Comparison of ENCODE assay signal across 9 cellular contexts in genomic region chr14:103111297-103111981, GRCh38. TPM values are rescaled to one million over a fixed set of nuclear protein-coding genes. Genes with fewer than 3 reads are reported as not detected.
DNase-seq lines count a peak whose midpoint lies in the region; ATAC-seq and TF ChIP-seq lines count a peak whose summit lies in the region.
"Had no signal": no experiment of that assay in that cellular context is flagged by ENCODE, and none has a peak within 500 bp of the region (broad histone marks: within the 10 kb centered on the region; RNA-seq: fewer than 3 reads in every experiment).

No MANE protein-coding gene starts in this region.

- no peaks in the 10 kb centered on the region for H3K27me3 ChIP-seq in SK-N-SH (ENCODE audit: insufficient read depth)
- H3K27me3 ChIP-seq: SJSA1 had no signal

- no peaks in the 10 kb centered on the region for H3K79me2 ChIP-seq in SK-N-SH (ENCODE audit: insufficient read depth)

- TF ChIP-seq CTCF in SK-N-SH (IDR thresholded peaks at IDR 0.05) (no peak), type B pancreatic cell (conservative IDR thresholded peaks at IDR 0.05) (no peak)

- no peaks in the 10 kb centered on the region for H3K9me2 ChIP-seq in SK-N-SH

- peak overlapping the region; percentile 35 for H3K27ac Mint-ChIP-seq in memory B cell
- peak overlapping the region; percentile 76 for H3K27ac Mint-ChIP-seq in type B pancreatic cell

- POLR2A ChIA-PET in SK-N-SH (lab: Yijun Ruan, JAX): no interaction called here

- 67% methylated on average over 2 of the region's 5 CpGs for WGBS in SK-N-SH (ENCODE audit: low lambda C conversion rate)

- H3K4me3 Mint-ChIP-seq in memory B cell (no peak overlapping the region), type B pancreatic cell (no peak overlapping the region)

- peaks cover 7% of the 10 kb centered on the region for H3F3A ChIP-seq in SK-N-SH (replicated peaks; ENCODE audit: insufficient read depth)

- no peak for TF ChIP-seq RAD21 in SK-N-SH (IDR thresholded peaks at IDR 0.05; ENCODE audit: low read length)

- H4K20me1 ChIP-seq in SK-N-SH (ENCODE audit: insufficient read depth): no peaks in the 10 kb centered on the region

- no peak overlapping the region for H3K9ac ChIP-seq in SK-N-SH

- H3K36me3 ChIP-seq in SK-N-SH (replicated peaks in 1 of 2; ENCODE audit: control insufficient read depth in 1 of 2, insufficient read depth in 2 of 2, low read length in 1 of 2): no peaks in the 10 kb centered on the region
- H3K36me3 ChIP-seq: SJSA1 had no signal

- peaks cover 5% of the 10 kb centered on the region for H3K27me3 Mint-ChIP-seq in memory B cell
- H3K27me3 Mint-ChIP-seq in type B pancreatic cell: no peaks in the 10 kb centered on the region

- no peak overlapping the region for H3K4me3 ChIP-seq in SK-N-SH (ENCODE audit: low read depth in 2 of 2, low read length in 1 of 2)
- H3K4me3 ChIP-seq: SJSA1 had no signal

- ATAC-seq in HG02870 (IDR thresholded peaks at IDR 0.05; ENCODE audit: unreplicated experiment): peak; percentile 15
- peak; percentile 50 for ATAC-seq in memory B cell (ENCODE audit: low read depth)
- no peak for ATAC-seq in HG02571 (IDR thresholded peaks at IDR 0.05; ENCODE audit: unreplicated experiment)

- CTCF ChIA-PET in SK-N-SH (lab: Yijun Ruan, JAX): no interaction called here

- no peaks in the 10 kb centered on the region for H3K9me3 ChIP-seq in SK-N-SH
- H3K9me3 ChIP-seq: SJSA1 had no signal

- H3K4me1 Mint-ChIP-seq in memory B cell (peaks cover 20% of the 10 kb centered on the region), type B pancreatic cell (ENCODE audit: unreplicated experiment) (peaks cover 9% of the 10 kb centered on the region)

- TF ChIP-seq EP300 in SK-N-SH (IDR thresholded peaks at IDR 0.05; ENCODE audit: borderline replicate concordance in 1 of 2, low read depth in 1 of 2, low read length in 1 of 2): no peak

- no peak for DNase-seq in SK-N-SH
- DNase-seq in memory B cell (ENCODE audit: low spot score in 2 of 2): no peak
- DNase-seq in type B pancreatic cell (ENCODE audit: extremely low spot score, unreplicated experiment): no peak
- DNase-seq in stimulated activated naive CD4-positive, alpha-beta T cell (lab: John Stamatoyannopoulos, UW): no peak
- no peak for DNase-seq in OCI-M1 (lab: John Stamatoyannopoulos, UW)
- DNase-seq: NCI-H1417 treated with DMSO at 0.1 percent for 48 hours had no signal

- H3K36me3 Mint-ChIP-seq in memory B cell (no peaks in the 10 kb centered on the region), type B pancreatic cell (no peaks in the 10 kb centered on the region)

- H3K4me2 ChIP-seq in SK-N-SH: peak overlapping the region; percentile 74; the same call in 1 of the 2 replicates

- H3K9me3 Mint-ChIP-seq in memory B cell: no peaks in the 10 kb centered on the region
- H3K9me3 Mint-ChIP-seq in type B pancreatic cell: no peaks in the 10 kb centered on the region

- H3K4me1 ChIP-seq in SK-N-SH (ENCODE audit: control insufficient read depth in 1 of 2, insufficient read depth in 2 of 2, low read depth in 1 of 2, low read length in 1 of 2): peaks cover 24 to 28% of the 10 kb centered on the region in 2 experiments; a peak in 3 of 4 replicates

- H2AFZ ChIP-seq in SK-N-SH (ENCODE audit: low read depth): no peak overlapping the region

- peak overlapping the region; percentile 55 to 78; a peak in 3 of 4 replicates for H3K27ac ChIP-seq in SK-N-SH (ENCODE audit: low read depth in 2 of 2, low read length in 1 of 2)

TF ChIP-seq in SK-N-SH, 30 proteins besides CTCF, POLR2A, EP300 and RAD21:
- no peak for TF ChIP-seq PBX3 (IDR thresholded peaks at IDR 0.05)
- no peak for TF ChIP-seq TEAD4 (IDR thresholded peaks at IDR 0.05; ENCODE audit: borderline replicate concordance, insufficient read depth)
- TF ChIP-seq CHD2 (IDR thresholded peaks at IDR 0.05; ENCODE audit: low read length, partially characterized antibody): no peak
- TF ChIP-seq SMC3 (IDR thresholded peaks at IDR 0.05; ENCODE audit: low read depth, low read length): no peak

RNA-seq across cellular contexts. Expression of gene TNFAIP2, which starts 11.8 kb away (rescaled TPM):
- 11.8 and 16.0 TPM in 2 replicates for polyA plus RNA-seq in SK-N-SH (2012; rRNA removed)
- polyA plus RNA-seq in SK-N-SH (2012; cell fraction: cytosol; rRNA removed): 4.8 and 7.6 TPM in 2 replicates
- 31.4 and 61.9 TPM in 2 replicates for polyA plus RNA-seq in SK-N-SH (2012; cell fraction: nucleus; rRNA removed)
- 21.5 and 28.5 TPM in 2 replicates for total RNA-seq in type B pancreatic cell (ENCODE audit: low replicate concordance)

RNA-seq across cellular contexts. Expression of gene EXOC3L4, which starts 16.9 kb away (rescaled TPM):
- 0.21 and 0.46 TPM in 2 replicates for polyA plus RNA-seq in SK-N-SH (2012; rRNA removed)
- 0.04 and 0.08 TPM in 2 replicates for polyA plus RNA-seq in SK-N-SH (2012; cell fraction: cytosol; rRNA removed)
- 0.72 and 0.73 TPM in 2 replicates for polyA plus RNA-seq in SK-N-SH (2012; cell fraction: nucleus; rRNA removed)
- total RNA-seq in type B pancreatic cell (ENCODE audit: low replicate concordance): 4.0 and 4.1 TPM in 2 replicates

RNA-seq across cellular contexts. Expression of gene LBHD2, which starts 27.4 kb away (rescaled TPM):
- polyA plus RNA-seq in SK-N-SH (2012; rRNA removed): not detected in 2 replicates
- polyA plus RNA-seq in SK-N-SH (2012; cell fraction: cytosol; rRNA removed): not detected in 2 replicates
- not detected in 2 replicates for polyA plus RNA-seq in SK-N-SH (2012; cell fraction: nucleus; rRNA removed)
- not detected in 2 replicates for total RNA-seq in type B pancreatic cell (ENCODE audit: low replicate concordance)

RNA-seq across cellular contexts. Expression of gene CDC42BPB, which starts 54.1 kb away (rescaled TPM):
- polyA plus RNA-seq in SK-N-SH (2012; rRNA removed): 59.7 and 61.6 TPM in 2 replicates
- 30.0 and 41.9 TPM in 2 replicates for polyA plus RNA-seq in SK-N-SH (2012; cell fraction: cytosol; rRNA removed)
- polyA plus RNA-seq in SK-N-SH (2012; cell fraction: nucleus; rRNA removed): 160 and 189 TPM in 2 replicates
- total RNA-seq in type B pancreatic cell (ENCODE audit: low replicate concordance): 83.6 and 88.6 TPM in 2 replicates
